In the genomic region with DNA sequence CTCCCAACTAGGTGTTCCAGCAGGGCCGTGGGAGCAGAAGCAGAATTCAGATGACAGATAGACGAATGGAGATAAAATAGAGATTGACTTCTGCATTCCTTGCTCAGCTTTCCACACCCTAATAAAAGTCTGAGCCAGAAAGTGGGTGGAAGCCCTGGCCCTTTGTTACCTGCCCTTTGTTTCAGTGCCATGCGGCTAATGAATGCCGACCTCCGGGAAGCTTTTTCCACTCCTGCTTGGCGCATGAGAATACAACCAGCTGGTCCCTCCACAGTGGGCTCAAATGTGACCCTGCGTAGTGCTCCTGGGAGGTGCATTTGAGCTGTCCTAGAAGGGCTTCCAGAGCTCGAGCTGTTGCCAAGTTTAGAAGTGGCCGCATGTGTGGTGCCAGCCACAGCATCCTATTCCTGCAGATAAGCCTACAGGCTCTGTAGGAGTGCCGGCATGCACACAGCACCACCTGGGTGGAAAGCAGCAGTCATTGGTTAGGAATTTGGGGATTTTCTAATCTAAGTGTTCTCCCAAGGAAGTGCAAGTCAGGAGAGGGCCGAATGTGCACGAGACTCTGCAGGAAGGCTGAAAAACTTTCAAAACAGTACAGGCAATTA, we compare ENCODE assay signal across 9 cellular contexts.
DNase-seq lines count a peak whose midpoint lies in the region; ATAC-seq and TF ChIP-seq lines count a peak whose summit lies in the region.
"Had no signal": no experiment of that assay in that cellular context is flagged by ENCODE, and none has a peak within 500 bp of the region (broad histone marks: within the 10 kb centered on the region; RNA-seq: fewer than 3 reads in every experiment).

No MANE protein-coding gene starts in this region.

- H3K4me1 ChIP-seq in RWPE2 (ENCODE audit: insufficient read depth, poor library complexity, severe bottlenecking) (peaks cover 61% of the 10 kb centered on the region), gastroesophageal sphincter (peaks cover 0 to 53% (median 43%) of the 10 kb centered on the region in 3 donors)

- peak; percentile 93 for DNase-seq in G401 (ENCODE audit: low spot score)
- DNase-seq in RWPE2 (ENCODE audit: low spot score), result peak; percentile 93
- DNase-seq in omental fat pad (ENCODE audit: low spot score), result no peak
- no peak for DNase-seq in GDM1 (lab: John Stamatoyannopoulos, UW)
- DNase-seq in NCI-H2196 (lab: John Stamatoyannopoulos, UW; ENCODE audit: unreplicated experiment), result no peak
- DNase-seq: hypothalamus had no signal

- peak overlapping the region; percentile 90 for H3K27ac ChIP-seq in RWPE2 (ENCODE audit: poor library complexity, severe bottlenecking)
- H3K27ac ChIP-seq in gastroesophageal sphincter, result peak overlapping the region in 2 of 4 donors; percentile 19 to 42

- no peaks in the 10 kb centered on the region for H3K36me3 ChIP-seq in RWPE2 (ENCODE audit: low read depth)
- H3K36me3 ChIP-seq in gastroesophageal sphincter, result no peaks in the 10 kb centered on the region

- in situ Hi-C loops in G401 (cut with HindIII; ENCODE audit: low sequenced_read_pairs), result no loop called here

- TF ChIP-seq CTCF in RWPE2 (IDR thresholded peaks at IDR 0.05; ENCODE audit: poor library complexity, severe bottlenecking) (peak; percentile 24), gastroesophageal sphincter (IDR thresholded peaks at IDR 0.05) (no peak), omental fat pad (IDR thresholded peaks at IDR 0.05) (no peak)

- peak; percentile 92 for ATAC-seq in RWPE2 (ENCODE audit: low read depth)
- peak; percentile 26 for ATAC-seq in gastroesophageal sphincter
- peak; percentile 88 for ATAC-seq in omental fat pad (ENCODE audit: low FRiP score)
- no peak for ATAC-seq in HG02763 (IDR thresholded peaks at IDR 0.05; ENCODE audit: unreplicated experiment)
- no peak for ATAC-seq in HG03196 (IDR thresholded peaks at IDR 0.05; ENCODE audit: unreplicated experiment)

- TF ChIP-seq POLR2A in gastroesophageal sphincter (IDR thresholded peaks at IDR 0.05), result no peak

- 40 to 49% methylated on average over 3 to 9 of the region's 12 CpGs for WGBS in gastroesophageal sphincter (ENCODE audit: low coverage in 1 of 2), 2 donors

- no peak for TF ChIP-seq EP300 in gastroesophageal sphincter (IDR thresholded peaks at IDR 0.05)

- no peaks in the 10 kb centered on the region for H3K9me3 ChIP-seq in RWPE2 (ENCODE audit: severe bottlenecking)
- H3K9me3 ChIP-seq in gastroesophageal sphincter, result no peaks in the 10 kb centered on the region

- H3K27me3 ChIP-seq in RWPE2 (ENCODE audit: insufficient read depth, poor library complexity, severe bottlenecking) (no peaks in the 10 kb centered on the region), gastroesophageal sphincter (no peaks in the 10 kb centered on the region)

- H3K4me3 ChIP-seq in RWPE2 (ENCODE audit: severe bottlenecking) (no peak overlapping the region), gastroesophageal sphincter (no peak overlapping the region)

Comparison
In these comparisons a context has a peak if more than half of its experiments do, and no peak if none do; other contexts are left out.
1. DNase-seq: peak in G401 (single experiment) and RWPE2 (single experiment); none in omental fat pad (single experiment), GDM1 (single experiment) and NCI-H2196 (single experiment).
2. ATAC-seq: peak in RWPE2 (single experiment), gastroesophageal sphincter (single experiment) and omental fat pad (single experiment); none in HG02763 (single experiment) and HG03196 (single experiment).